In genomic region chr6:141884850-141885249, GRCh38 we compare ENCODE assay signal across 34 cellular contexts.
"Had no signal": no experiment of that assay in that cellular context is flagged by ENCODE, and none has a peak within 500 bp of the region (broad histone marks: within the 10 kb centered on the region; RNA-seq: fewer than 3 reads in every experiment).

No MANE protein-coding gene starts in this region.

- DNase-seq: Karpas-422, Kasumi-1, MG63, MM.1S, MV-4-11, NCI-H1048, NCI-H1092, NCI-H1092 treated with DMSO at 0.1 percent for 48 hours, NCI-H1105, NCI-H1105 treated with DMSO at 0.1 percent for 48 hours, NCI-H1417, NCI-H1417 treated with DMSO at 0.1 percent for 48 hours, NCI-H1436, NCI-H1436 treated with DMSO at 0.1 percent for 48 hours, NCI-H146, NCI-H1694, NCI-H1694 treated with DMSO at 0.1 percent for 48 hours, NCI-H187, NCI-H187 treated with DMSO at 0.1 percent for 48 hours, NCI-H1930, NCI-H2029, NCI-H2029 treated with DMSO at 0.1 percent for 48 hours, NCI-H2081, NCI-H2081 treated with DMSO at 0.1 percent for 48 hours, NCI-H2107, NCI-H2171, NCI-H2171 treated with DMSO at 0.1 percent for 48 hours, NCI-H2227 treated with DMSO at 0.1 percent for 48 hours, NCI-H226, NCI-H345, NCI-H446, NCI-H446 treated with DMSO at 0.1 percent for 48 hours, NCI-H510A, NCI-H510A treated with DMSO at 0.1 percent for 48 hours had no signal

- H3K36me3 ChIP-seq: MG63 had no signal

- H3K4me3 ChIP-seq: MG63 had no signal

- H3K27me3 ChIP-seq: MG63 had no signal
